Comparison of ENCODE assay signal across 25 cellular contexts in the genomic region with DNA sequence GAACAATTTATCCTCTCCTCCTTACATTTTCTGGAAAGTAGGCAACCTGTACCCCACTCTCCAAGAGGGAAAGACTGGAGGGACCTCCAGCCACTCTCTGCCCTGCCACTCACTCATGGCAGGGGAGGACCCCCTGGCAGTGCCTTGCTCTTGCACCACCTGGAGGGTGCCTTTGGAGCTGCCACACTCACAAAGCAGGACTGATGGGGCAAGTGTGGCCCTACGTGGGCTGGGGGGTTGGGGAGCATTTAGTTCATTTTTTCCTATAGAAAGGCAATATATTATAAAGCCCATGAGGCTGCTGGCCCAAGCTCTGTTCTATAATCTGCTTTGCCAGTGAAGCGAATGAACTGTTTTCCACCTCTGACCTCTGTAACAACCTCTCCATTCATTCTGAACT. TPM values are rescaled to one million over a fixed set of nuclear protein-coding genes. Genes with fewer than 3 reads are reported as not detected.
A peak's percentile ranks its signal among the peaks of the same experiment; 100 is the strongest.
DNase-seq lines count a peak whose midpoint lies in the region; ATAC-seq and TF ChIP-seq lines count a peak whose summit lies in the region.
"Had no signal": no experiment of that assay in that cellular context is flagged by ENCODE, and none has a peak within 500 bp of the region (broad histone marks: within the 10 kb centered on the region; RNA-seq: fewer than 3 reads in every experiment).

No MANE protein-coding gene starts in this region.

- H3K27ac ChIP-seq in Panc1 (ENCODE audit: low read length) = no peak overlapping the region
- peak overlapping the region; percentile 7 for H3K27ac ChIP-seq in rectal smooth muscle tissue (ENCODE audit: low read depth, low read length)
- H3K27ac ChIP-seq: C4-2B, spleen had no signal

- no peak overlapping the region for H3K9ac ChIP-seq in rectal smooth muscle tissue (ENCODE audit: low read length)

- CTCF ChIA-PET in Panc1 (lab: Charles Lee) = no interaction called here

- H3K9me3 ChIP-seq in Panc1 (ENCODE audit: control insufficient read depth, insufficient read depth, low read depth, low read length) = no peaks in the 10 kb centered on the region
- H3K9me3 ChIP-seq: heart right ventricle, spleen had no signal

- H3K36me3 ChIP-seq in H7 (replicated peaks; ENCODE audit: control insufficient read depth, insufficient read depth, low read length) = peaks cover 2% of the 10 kb centered on the region
- no peaks in the 10 kb centered on the region for H3K36me3 ChIP-seq in Panc1 (ENCODE audit: control insufficient read depth, insufficient read depth, low read length)
- peaks cover 5% of the 10 kb centered on the region for H3K36me3 ChIP-seq in rectal smooth muscle tissue (ENCODE audit: control insufficient read depth, insufficient read depth, low read length)
- H3K36me3 ChIP-seq: spleen had no signal

- H3K27me3 ChIP-seq in H7 (ENCODE audit: control insufficient read depth, insufficient read depth, low read length) (no peaks in the 10 kb centered on the region), Panc1 (ENCODE audit: control insufficient read depth, insufficient read depth, low read length) (no peaks in the 10 kb centered on the region), rectal smooth muscle tissue (ENCODE audit: control insufficient read depth, insufficient read depth, low read length) (no peaks in the 10 kb centered on the region)
- H3K27me3 ChIP-seq: heart right ventricle, spleen had no signal

- in situ Hi-C loops in Panc1 (cut with HindIII; ENCODE audit: low pct_unique_long_range_greater_than_20kb, low sequenced_read_pairs) = no loop called here

- peaks cover 5% of the 10 kb centered on the region for H3K4me1 ChIP-seq in Panc1 (ENCODE audit: control insufficient read depth, insufficient read depth, low read length)
- H3K4me1 ChIP-seq in rectal smooth muscle tissue (ENCODE audit: control insufficient read depth, insufficient read depth, low read length) = no peaks in the 10 kb centered on the region

- H3K4me3 ChIP-seq in H7 (ENCODE audit: insufficient read depth, low read depth, low read length) (no peak overlapping the region), Panc1 (ENCODE audit: low read depth in 2 of 2, low read length in 2 of 2) (no peak overlapping the region), rectal smooth muscle tissue (ENCODE audit: low read length) (no peak overlapping the region)
- H3K4me3 ChIP-seq: heart right ventricle, K562, spleen had no signal

- peak; percentile 18 for DNase-seq in H7
- no peak for DNase-seq in Panc1 (ENCODE audit: low read depth, low spot score)
- DNase-seq in AG20443 (ENCODE audit: low spot score) = no peak
- no peak for DNase-seq in GM03348 (ENCODE audit: low spot score)
- no peak for DNase-seq in effector CD8-positive, alpha-beta T cell (lab: John Stamatoyannopoulos, UW)
- DNase-seq: activated B cell treated with CpG ODN at 0.5 μM for 24 hours; activated CD4-positive, alpha-beta T cell treated with anti-CD3 and anti-CD28 coated beads, Interleukin-2, amount 50 U/mL, for 48 hours; activated CD8-positive, alpha-beta memory T cell treated with anti-CD3 and anti-CD28 coated beads, Interleukin-2, amount 50 U/mL, for 48 hours; caudate nucleus; heart right ventricle; left cardiac atrium; MV-4-11; NCI-H1694 treated with DMSO at 0.1 percent for 48 hours; NCI-H526 treated with DMSO at 0.1 percent for 48 hours; SHP77; spleen; stimulated activated CD4-positive, alpha-beta T cell treated with anti-CD3 and anti-CD28 coated beads, Interleukin-2, amount 100 ng/mL, for 48 hours; stimulated activated naive B cell treated with anti-CD40 and anti-IgM and Interleukin-4, amounts not matched to agents 10 μg/mL and 1 μg/mL and 100 μg/mL, for 72 hours had no signal

- intact Hi-C loops in Panc1 (cut with micrococcal nuclease; ENCODE audit: unreplicated experiment) = no loop called here

- peak; percentile 20; the same call in 1 of the 3 replicates for TF ChIP-seq CTCF in GM12872 (IDR thresholded peaks at IDR 0.05; ENCODE audit: insufficient read depth, low read depth, low read length)
- TF ChIP-seq CTCF in Panc1 (IDR thresholded peaks at IDR 0.05) = peak; percentile 13; the same call in 1 of the 2 replicates

- BruUV-seq in Panc1 (replicated peaks; lab: Mats Ljungman, UMichigan) = no TSS peak

- POLR2A ChIA-PET in Panc1 (lab: Charles Lee) = no interaction called here

- no peak for ATAC-seq in Panc1
- no peak for ATAC-seq in HG02798 (IDR thresholded peaks at IDR 0.05; ENCODE audit: poor library complexity, unreplicated experiment)
- ATAC-seq: activated T-helper 17 cell treated with anti-CD3 and anti-CD28 coated beads, Interleukin-2, amount 50 U/mL, for 72 hours; K562; left cardiac atrium; stimulated activated naive B cell treated with anti-CD40 and anti-IgM and Interleukin-4, amounts not matched to agents 10 μg/mL and 1 μg/mL and 100 μg/mL, for 72 hours had no signal

RNA-seq across cellular contexts. Expression of gene GPR161, which starts 50.3 kb away (rescaled TPM):
- total RNA-seq in H7 (2014; rRNA removed; shearing (Covaris generic)) = 16.6 and 20.4 TPM in 2 replicates
- 2.4 TPM for total RNA-seq in Panc1 (2021; ENCODE audit: unreplicated experiment)
- polyA plus RNA-seq in Panc1 (2012; ENCODE audit: insufficient read length) = 2.2 TPM
- total RNA-seq: HT-29 had no signal
